ENCODE assay signal across 6 cellular contexts in the genomic region with DNA sequence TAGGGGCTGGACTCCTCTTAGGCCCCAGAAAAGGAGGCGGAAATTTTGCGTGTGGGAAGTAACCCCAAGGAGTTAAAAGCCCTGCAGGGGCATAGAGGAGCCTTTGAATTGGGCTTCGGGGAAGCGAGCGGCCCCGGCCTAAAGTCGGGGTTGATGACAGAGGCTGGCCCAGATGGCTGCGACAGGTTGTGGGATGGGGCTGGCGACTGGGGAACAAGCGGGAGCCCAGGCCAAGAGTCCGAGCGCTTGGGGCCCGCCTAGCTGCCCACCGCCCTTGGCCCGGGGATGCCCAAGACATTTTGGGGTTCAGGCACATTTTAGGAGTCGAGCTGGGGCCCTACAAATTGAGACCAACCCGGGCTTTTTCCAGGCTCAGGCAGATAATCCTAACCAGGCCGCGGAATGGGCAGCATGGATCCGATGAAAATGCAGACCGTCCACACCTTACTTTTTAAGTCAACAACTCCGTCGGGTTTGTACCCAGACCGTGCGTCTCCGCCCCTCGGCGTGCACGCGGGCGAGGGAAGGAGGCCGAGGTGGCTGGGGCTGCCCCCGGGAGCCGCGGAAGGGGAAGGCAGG. TPM values are rescaled to one million over a fixed set of nuclear protein-coding genes. Genes with fewer than 3 reads are reported as not detected.
DNase-seq lines count a peak whose midpoint lies in the region; ATAC-seq and TF ChIP-seq lines count a peak whose summit lies in the region.

No MANE protein-coding gene starts in this region.

- TF ChIP-seq CTCF in chondrocyte (IDR thresholded peaks at IDR 0.05) (no peak), osteocyte (IDR thresholded peaks at IDR 0.05) (no peak)

- H3K9me3 Mint-ChIP-seq in chondrocyte (ENCODE audit: low read depth) (no peaks in the 10 kb centered on the region), osteocyte (ENCODE audit: unreplicated experiment) (no peaks in the 10 kb centered on the region)

- H3K27me3 Mint-ChIP-seq in chondrocyte (ENCODE audit: low read depth), result peaks cover 4% of the 10 kb centered on the region
- H3K27me3 Mint-ChIP-seq in osteocyte (ENCODE audit: unreplicated experiment), result peaks cover 18% of the 10 kb centered on the region

- DNase-seq in chondrocyte (ENCODE audit: low spot score) (no peak), osteocyte (ENCODE audit: extremely low spot score, unreplicated experiment) (no peak), HCEC 1CT (no peak), HPDE6-E6E7 (ENCODE audit: extremely low spot score) (no peak), AG20443 (ENCODE audit: low spot score) (no peak)

- H3K27ac Mint-ChIP-seq in chondrocyte (ENCODE audit: unreplicated experiment) (peak overlapping the region; percentile 82), osteocyte (ENCODE audit: unreplicated experiment) (peak overlapping the region; percentile 59)

- peak overlapping the region; percentile 87 for H3K4me3 Mint-ChIP-seq in chondrocyte (ENCODE audit: unreplicated experiment)
- peak overlapping the region; percentile 88 for H3K4me3 Mint-ChIP-seq in osteocyte (ENCODE audit: unreplicated experiment)

- H3K4me1 Mint-ChIP-seq in chondrocyte (ENCODE audit: low read depth), result peaks cover 57% of the 10 kb centered on the region
- H3K4me1 Mint-ChIP-seq in osteocyte (ENCODE audit: unreplicated experiment), result peaks cover 51% of the 10 kb centered on the region

- H3K36me3 Mint-ChIP-seq in chondrocyte (ENCODE audit: low read depth) (no peaks in the 10 kb centered on the region), osteocyte (ENCODE audit: unreplicated experiment) (no peaks in the 10 kb centered on the region)

- peak; percentile 14 for ATAC-seq in HG03139 (IDR thresholded peaks at IDR 0.05; ENCODE audit: unreplicated experiment)

RNA-seq across cellular contexts. Expression of a gene that starts 0.5 kb away (rescaled TPM):
- total RNA-seq in chondrocyte (18.3 to 32.4 TPM (median 20.4 TPM) in 3 replicates), osteocyte (19.1 and 22.1 TPM in 2 replicates)

RNA-seq across cellular contexts. Expression of a gene that starts 13.7 kb away (rescaled TPM):
- total RNA-seq in chondrocyte (23.2 to 35.0 TPM (median 24.3 TPM) in 3 replicates), osteocyte (34.9 and 41.9 TPM in 2 replicates)

RNA-seq across cellular contexts. Expression of a gene that starts 17.0 kb away (rescaled TPM):
- total RNA-seq in chondrocyte (56.1 to 93.0 TPM (median 62.4 TPM) in 3 replicates), osteocyte (86.3 and 96.1 TPM in 2 replicates)

RNA-seq across cellular contexts. Expression of a gene that starts 19.7 kb away (rescaled TPM):
- total RNA-seq in chondrocyte (10.4 to 11.2 TPM (median 11.0 TPM) in 3 replicates), osteocyte (15.8 and 16.2 TPM in 2 replicates)

RNA-seq across cellular contexts. Expression of a gene that starts 19.8 kb away (rescaled TPM):
- total RNA-seq in chondrocyte (1.3 to 3.4 TPM (median 1.5 TPM) in 3 replicates), osteocyte (2.4 and 2.8 TPM in 2 replicates)
